17 cellular contexts compared by ENCODE assay signal in the genomic region with DNA sequence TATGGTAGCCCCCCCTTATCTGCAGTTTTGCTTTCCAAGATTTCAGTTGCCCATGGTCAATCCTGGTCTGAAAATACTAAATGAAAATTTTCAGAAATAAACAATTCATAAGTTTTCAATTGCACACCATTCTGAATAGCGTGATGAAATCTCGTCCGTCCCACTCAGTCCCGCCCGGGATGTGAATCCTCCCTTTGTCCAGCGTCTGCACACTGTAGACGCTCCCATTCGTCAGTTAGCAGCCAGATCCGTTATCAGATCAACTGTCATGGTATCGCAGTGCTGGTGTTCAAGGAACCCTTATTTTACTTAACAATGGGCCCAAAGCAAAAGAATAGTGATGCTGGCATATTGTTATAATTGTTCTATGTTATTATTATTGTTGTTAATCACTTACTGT.
DNase-seq lines count a peak whose midpoint lies in the region; ATAC-seq and TF ChIP-seq lines count a peak whose summit lies in the region.
"Had no signal": no experiment of that assay in that cellular context is flagged by ENCODE, and none has a peak within 500 bp of the region (broad histone marks: within the 10 kb centered on the region; RNA-seq: fewer than 3 reads in every experiment).

No MANE protein-coding gene starts in this region.

- ATAC-seq in GM18505 (IDR thresholded peaks at IDR 0.05; ENCODE audit: unreplicated experiment) (no peak), GM21390 (IDR thresholded peaks at IDR 0.05; ENCODE audit: unreplicated experiment) (no peak)
- ATAC-seq: A549 had no signal

- TF ChIP-seq POLR2A in erythroblast (IDR thresholded peaks at IDR 0.05; ENCODE audit: low read length) = no peak
- no peak for TF ChIP-seq POLR2A in GM18505 (IDR thresholded peaks at IDR 0.05; ENCODE audit: borderline replicate concordance, extremely low read depth, insufficient read depth, insufficient read length)

- DNase-seq in Ammon's horn (ENCODE audit: low spot score) = peak; percentile 12
- peak; percentile 4 for DNase-seq in RPMI7951 (ENCODE audit: low read depth)
- DNase-seq in erythroblast (lab: John Stamatoyannopoulos, UW) = peak; percentile 50 to 78
- DNase-seq in pons (ENCODE audit: low spot score) = peak; percentile 46
- DNase-seq in NCI-H446 treated with DMSO at 0.1 percent for 48 hours (lab: John Stamatoyannopoulos, UW) = no peak
- DNase-seq in stimulated activated CD4-positive, alpha-beta T cell treated with anti-CD3 and anti-CD28 coated beads, Interleukin-12 subunit alpha, Interleukin-12 subunit beta, amount 100 ng/mL, for 4 hours = no peak
- DNase-seq: AML-193; Calu3; CD4-positive, alpha-beta memory T cell; DMS 273 treated with DMSO at 0.1 percent for 48 hours; DMS53; DND-41; EL; GOT3 had no signal

Comparison
In these comparisons a context has a peak if more than half of its experiments do, and no peak if none do; other contexts are left out.
1. DNase-seq: peak in Ammon's horn (single experiment), RPMI7951 (single experiment), erythroblast (2 of 2) and pons (single experiment); none in NCI-H446 treated with DMSO at 0.1 percent for 48 hours (single experiment) and stimulated activated CD4-positive, alpha-beta T cell treated with anti-CD3 and anti-CD28 coated beads, Interleukin-12 subunit alpha, Interleukin-12 subunit beta, amount 100 ng/mL, for 4 hours (single experiment).